In the genomic region with DNA sequence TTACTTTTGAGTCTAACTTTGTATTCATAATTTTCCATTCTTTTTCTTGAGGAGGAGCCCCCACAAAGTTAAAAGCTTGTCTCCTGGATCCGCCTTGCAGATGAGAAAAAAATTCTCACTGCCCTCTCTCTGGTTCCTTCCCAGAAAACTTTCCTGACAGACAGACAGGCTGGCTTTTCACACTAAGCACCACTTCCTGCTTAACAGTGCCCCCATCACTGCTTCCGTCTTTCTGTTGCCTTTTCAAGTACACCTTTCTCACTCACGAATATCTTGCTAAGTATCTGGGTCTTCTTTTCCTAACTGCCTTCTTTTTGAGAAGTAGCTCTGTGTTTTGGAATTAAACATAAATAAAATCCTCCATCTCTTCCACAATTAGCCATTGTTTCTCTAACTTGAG, we compare ENCODE assay signal across 10 cellular contexts. TPM values are rescaled to one million over a fixed set of nuclear protein-coding genes. Genes with fewer than 3 reads are reported as not detected.
DNase-seq lines count a peak whose midpoint lies in the region; ATAC-seq and FAIRE-seq lines count a peak whose summit lies in the region.
"Had no signal": no experiment of that assay in that cellular context is flagged by ENCODE, and none has a peak within 500 bp of the region (broad histone marks: within the 10 kb centered on the region; RNA-seq: fewer than 3 reads in every experiment).

No MANE protein-coding gene starts in this region.

- H3K27ac Mint-ChIP-seq in activated naive CD4-positive, alpha-beta T cell treated with anti-CD3 and anti-CD28 coated beads, Interleukin-2, amount 50 U/mL, for 72 hours: peak overlapping the region; percentile 66 to 90
- H3K27ac Mint-ChIP-seq in stimulated activated naive CD8-positive, alpha-beta T cell treated with anti-CD3 and anti-CD28 coated beads, Interleukin-15, amount 100 ng/mL, for 72 hours: peak overlapping the region; percentile 87 to 96

- ATAC-seq in HG03442 (IDR thresholded peaks at IDR 0.05; ENCODE audit: unreplicated experiment) (peak; percentile 22), left ventricle myocardium superior (no peak)
- ATAC-seq in activated naive CD4-positive, alpha-beta T cell treated with anti-CD3 and anti-CD28 coated beads, Interleukin-2, amount 50 U/mL, for 72 hours: no peak
- no peak for ATAC-seq in stimulated activated naive CD8-positive, alpha-beta T cell treated with anti-CD3 and anti-CD28 coated beads, Interleukin-15, amount 100 ng/mL, for 72 hours

- H3K4me3 Mint-ChIP-seq in stimulated activated naive CD8-positive, alpha-beta T cell treated with anti-CD3 and anti-CD28 coated beads, Interleukin-15, amount 100 ng/mL, for 72 hours: peak overlapping the region; percentile 55 to 88

- H3K27me3 Mint-ChIP-seq in stimulated activated naive CD8-positive, alpha-beta T cell treated with anti-CD3 and anti-CD28 coated beads, Interleukin-15, amount 100 ng/mL, for 72 hours: no peaks in the 10 kb centered on the region

- peaks cover 3 to 21% of the 10 kb centered on the region in 2 donors for H3K36me3 Mint-ChIP-seq in activated naive CD4-positive, alpha-beta T cell treated with anti-CD3 and anti-CD28 coated beads, Interleukin-2, amount 50 U/mL, for 72 hours

- peak; percentile 5 for DNase-seq in stimulated activated CD8-positive, alpha-beta memory T cell treated with anti-CD3 and anti-CD28 coated beads, Interleukin-12 subunit alpha, Interleukin-12 subunit beta, amount 100 ng/mL, for 1 hour (ENCODE audit: low read depth)
- DNase-seq in stimulated activated CD8-positive, alpha-beta memory T cell treated with anti-CD3 and anti-CD28 coated beads, Interleukin-4, amount 100 ng/mL, for 48 hours: no peak
- no peak for DNase-seq in activated naive CD4-positive, alpha-beta T cell treated with anti-CD3 and anti-CD28 coated beads, Interleukin-2, amount 50 U/mL, for 72 hours (ENCODE audit: low spot score in 2 of 2)
- no peak for DNase-seq in stimulated activated naive CD8-positive, alpha-beta T cell treated with anti-CD3 and anti-CD28 coated beads, Interleukin-15, amount 100 ng/mL, for 72 hours
- DNase-seq in SHP77 treated with DMSO at 0.1 percent for 48 hours (lab: John Stamatoyannopoulos, UW) (no peak), GM19239 (ENCODE audit: insufficient read length, low spot score) (no peak), left ventricle myocardium superior (no peak)
- DNase-seq: NCI-H2029 had no signal

- peaks cover 61% of the 10 kb centered on the region for H3K4me1 Mint-ChIP-seq in stimulated activated naive CD8-positive, alpha-beta T cell treated with anti-CD3 and anti-CD28 coated beads, Interleukin-15, amount 100 ng/mL, for 72 hours

- FAIRE-seq in GM19239 (lab: Jason Lieb, UNC): no peak
- FAIRE-seq: endothelial cell of umbilical vein had no signal

- peaks cover 5% of the 10 kb centered on the region in 2 donors for H3K9me3 Mint-ChIP-seq in activated naive CD4-positive, alpha-beta T cell treated with anti-CD3 and anti-CD28 coated beads, Interleukin-2, amount 50 U/mL, for 72 hours
- no peaks in the 10 kb centered on the region for H3K9me3 Mint-ChIP-seq in stimulated activated naive CD8-positive, alpha-beta T cell treated with anti-CD3 and anti-CD28 coated beads, Interleukin-15, amount 100 ng/mL, for 72 hours

- intact Hi-C loops in left ventricle myocardium superior (cut with micrococcal nuclease): no loop called here

RNA-seq across cellular contexts. Expression of a gene that starts 19.8 kb away (rescaled TPM):
- 10 to 100 TPM; 17.5 to 23.1 TPM for total RNA-seq in activated naive CD4-positive, alpha-beta T cell treated with anti-CD3 and anti-CD28 coated beads, Interleukin-2, amount 50 U/mL, for 72 hours
- 49.5 TPM for total RNA-seq in left ventricle myocardium superior

RNA-seq across cellular contexts. Expression of a gene that starts 49.8 kb away (rescaled TPM):
- total RNA-seq in activated naive CD4-positive, alpha-beta T cell treated with anti-CD3 and anti-CD28 coated beads, Interleukin-2, amount 50 U/mL, for 72 hours: under 1 TPM; 0.05 to 0.10 TPM
- total RNA-seq in left ventricle myocardium superior: 1.4 TPM
- total RNA-seq: endothelial cell of umbilical vein had no signal
